ENCODE assay signal across 18 cellular contexts in genomic region chr2:170241731-170242130, GRCh38.
"Had no signal": no experiment of that assay in that cellular context is flagged by ENCODE, and none has a peak within 500 bp of the region (broad histone marks: within the 10 kb centered on the region; RNA-seq: fewer than 3 reads in every experiment).

No MANE protein-coding gene starts in this region.

- H2AFZ ChIP-seq: parathyroid adenoma had no signal

- H3K27ac ChIP-seq: coronary artery, heart left ventricle, parathyroid adenoma, prostate gland, skin epidermis, stomach, thoracic aorta had no signal

- H3K9me3 ChIP-seq: heart left ventricle, mucosa of descending colon, prostate gland, stomach, thoracic aorta had no signal

- H3K27ac Mint-ChIP-seq: natural killer cell treated with Interleukin-12 subunit alpha and Interleukin-12 subunit beta and Interleukin-15 and Interleukin-18, amount 100 ng/mL, for 72 hours had no signal

- H3K4me3 Mint-ChIP-seq: natural killer cell treated with Interleukin-12 subunit alpha and Interleukin-12 subunit beta and Interleukin-15 and Interleukin-18, amount 100 ng/mL, for 72 hours had no signal

- H3K9ac ChIP-seq: parathyroid adenoma had no signal

- DNase-seq: dorsolateral prefrontal cortex; effector CD8-positive, alpha-beta T cell; foreskin melanocyte; heart left ventricle; hippocampal formation; mucosa of descending colon; retina; stimulated activated CD4-positive, alpha-beta T cell treated with anti-CD3 and anti-CD28 coated beads, Interleukin-12 subunit alpha, Interleukin-12 subunit beta, amount 100 ng/mL, for 4 hours; stimulated activated naive CD4-positive, alpha-beta T cell; stomach; substantia nigra; trophoblast cell had no signal

- H3K36me3 ChIP-seq: heart left ventricle, prostate gland, stomach, thoracic aorta had no signal

- H3K4me3 ChIP-seq: coronary artery, dorsolateral prefrontal cortex, heart left ventricle, mucosa of descending colon, prostate gland, skin epidermis, stomach, thoracic aorta had no signal

- H3K4me1 ChIP-seq: heart left ventricle, prostate gland, stomach had no signal

- H3K36me3 Mint-ChIP-seq: natural killer cell treated with Interleukin-12 subunit alpha and Interleukin-12 subunit beta and Interleukin-15 and Interleukin-18, amount 100 ng/mL, for 72 hours had no signal

- H3K79me2 ChIP-seq: parathyroid adenoma had no signal

- H3K9me3 Mint-ChIP-seq: natural killer cell treated with Interleukin-12 subunit alpha and Interleukin-12 subunit beta and Interleukin-15 and Interleukin-18, amount 100 ng/mL, for 72 hours had no signal
